ENCODE assay signal across 8 cellular contexts in the genomic region with DNA sequence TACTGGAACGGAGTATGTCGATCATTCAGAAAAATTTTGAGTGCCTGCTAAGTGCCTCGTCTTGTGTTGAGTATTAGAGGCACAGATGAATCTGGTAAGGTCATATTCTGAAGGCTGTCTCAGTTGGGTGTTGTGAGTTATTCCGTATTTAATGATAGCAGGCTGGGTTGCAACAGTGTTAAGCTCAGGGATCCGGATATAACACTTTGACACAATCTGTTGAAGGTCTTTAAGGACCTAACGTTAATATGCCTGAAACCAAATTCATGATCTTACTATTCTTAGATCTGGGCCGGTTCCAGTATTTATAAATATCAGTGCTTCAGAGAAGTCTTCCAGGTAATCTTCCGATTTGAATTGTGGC. TPM values are rescaled to one million over a fixed set of nuclear protein-coding genes. Genes with fewer than 3 reads are reported as not detected.
DNase-seq lines count a peak whose midpoint lies in the region; ATAC-seq, FAIRE-seq and TF ChIP-seq lines count a peak whose summit lies in the region.

No MANE protein-coding gene starts in this region.

- H3K36me3 ChIP-seq in ascending aorta = peaks cover 17 to 31% of the 10 kb centered on the region in 2 donors
- peaks cover 2 to 37% of the 10 kb centered on the region in 2 donors for H3K36me3 ChIP-seq in left lung
- H3K36me3 ChIP-seq in thymus (ENCODE audit: control insufficient read depth, insufficient read depth) = peaks cover 20% of the 10 kb centered on the region

- intact Hi-C loops in ascending aorta (cut with DNase I) = loop anchor here (1.0 to 10.0 kb wide), 6 partner anchors 39 to 520 kb away; partner anchors contain the start of genes BTF3L4, CC2D1B, COA7 and ECHDC2
- intact Hi-C loops in left lung (cut with DNase I) = no loop called here

- POLR2A ChIA-PET in activated CD4-positive, alpha-beta T cell treated with anti-CD3 and anti-CD28 coated beads, Interleukin-2, amount 10 ng/mL, durations not matched to agents 7 days and 5 days (lab: Charles Lee) = interaction anchor here (0.6 to 1.6 kb wide), 3 partner anchors 20 to 149 kb away, joined by 3 to 9 read pairs (median 3); partner anchors contain the start of gene TUT4

- CTCF ChIA-PET in activated CD4-positive, alpha-beta T cell treated with anti-CD3 and anti-CD28 coated beads, Interleukin-2, amount 10 ng/mL, durations not matched to agents 7 days and 5 days (lab: Charles Lee) = interaction anchor here (0.6 to 2.7 kb wide), 15 partner anchors 9 to 605 kb away, joined by 3 to 13 read pairs (median 4); partner anchors contain the start of gene CC2D1B

- H3K4me3 ChIP-seq in ascending aorta (peak overlapping the region; percentile 87 to 91), left lung (peak overlapping the region; percentile 93 to 95), thymus (ENCODE audit: low read length) (peak overlapping the region; percentile 81)

- no peaks in the 10 kb centered on the region for H3K27me3 ChIP-seq in ascending aorta
- no peaks in the 10 kb centered on the region for H3K27me3 ChIP-seq in left lung
- no peaks in the 10 kb centered on the region for H3K27me3 ChIP-seq in thymus (ENCODE audit: control insufficient read depth, insufficient read depth)

- TF ChIP-seq POLR2A in H54 (IDR thresholded peaks at IDR 0.05; ENCODE audit: low read depth, low read length) = no peak

- peaks cover 10 to 15% of the 10 kb centered on the region in 2 donors for H3K4me1 ChIP-seq in ascending aorta
- H3K4me1 ChIP-seq in left lung = peaks cover 14 to 33% of the 10 kb centered on the region in 2 donors
- H3K4me1 ChIP-seq in thymus (ENCODE audit: control insufficient read depth, insufficient read depth, low read length) = peaks cover 9% of the 10 kb centered on the region

- H3K27me3 Mint-ChIP-seq in activated CD4-positive, alpha-beta T cell treated with anti-CD3 and anti-CD28 coated beads, Interleukin-2, amount 10 ng/mL, durations not matched to agents 7 days and 5 days = no peaks in the 10 kb centered on the region

- ATAC-seq in left lung = no peak

- no peak for DNase-seq in activated CD4-positive, alpha-beta T cell treated with anti-CD3 and anti-CD28 coated beads, Interleukin-2, amount 10 ng/mL, durations not matched to agents 7 days and 5 days
- DNase-seq in activated CD4-positive, alpha-beta T cell treated with anti-CD3 and anti-CD28 coated beads, Interleukin-2, amount 50 U/mL, for 48 hours = no peak
- DNase-seq in ascending aorta (ENCODE audit: low spot score in 2 of 2) = no peak
- DNase-seq in left lung = no peak
- no peak for DNase-seq in H54 (ENCODE audit: insufficient read length, low spot score)
- no peak for DNase-seq in DMS53 (lab: John Stamatoyannopoulos, UW)
- DNase-seq in AG08396 (ENCODE audit: low spot score) = no peak

- FAIRE-seq in H54 (lab: Jason Lieb, UNC) = no peak

- H3K4me3 Mint-ChIP-seq in activated CD4-positive, alpha-beta T cell treated with anti-CD3 and anti-CD28 coated beads, Interleukin-2, amount 10 ng/mL, durations not matched to agents 7 days and 5 days = peak overlapping the region; percentile 99

- peaks cover 56% of the 10 kb centered on the region for H3K36me3 Mint-ChIP-seq in activated CD4-positive, alpha-beta T cell treated with anti-CD3 and anti-CD28 coated beads, Interleukin-2, amount 10 ng/mL, durations not matched to agents 7 days and 5 days (ENCODE audit: low read depth)

- 3% methylated on average over 8 of the region's 8 CpGs for WGBS in thymus

- H3K4me1 Mint-ChIP-seq in activated CD4-positive, alpha-beta T cell treated with anti-CD3 and anti-CD28 coated beads, Interleukin-2, amount 10 ng/mL, durations not matched to agents 7 days and 5 days = peaks cover 60% of the 10 kb centered on the region

- no peaks in the 10 kb centered on the region for H3K9me3 Mint-ChIP-seq in activated CD4-positive, alpha-beta T cell treated with anti-CD3 and anti-CD28 coated beads, Interleukin-2, amount 10 ng/mL, durations not matched to agents 7 days and 5 days

- H3K9me3 ChIP-seq in ascending aorta (no peaks in the 10 kb centered on the region), left lung (no peaks in the 10 kb centered on the region), thymus (ENCODE audit: control insufficient read depth) (no peaks in the 10 kb centered on the region)

- peak overlapping the region; percentile 85 to 96 for H3K27ac ChIP-seq in ascending aorta
- H3K27ac ChIP-seq in left lung = peak overlapping the region; percentile 89 to 93
- peak overlapping the region; percentile 96 for H3K27ac ChIP-seq in thymus (ENCODE audit: low read depth)

- peak overlapping the region; percentile 99 for H3K27ac Mint-ChIP-seq in activated CD4-positive, alpha-beta T cell treated with anti-CD3 and anti-CD28 coated beads, Interleukin-2, amount 10 ng/mL, durations not matched to agents 7 days and 5 days

- TF ChIP-seq CTCF in ascending aorta (IDR thresholded peaks at IDR 0.05) (no peak), left lung (IDR thresholded peaks at IDR 0.05) (no peak)

RNA-seq across cellular contexts. Expression of gene PRPF38A, which starts 0.6 kb away (rescaled TPM):
- total RNA-seq in activated CD4-positive, alpha-beta T cell treated with anti-CD3 and anti-CD28 coated beads, Interleukin-2, amount 10 ng/mL, durations not matched to agents 7 days and 5 days = 100 to 1,000 TPM in 1 of 2 experiments, 10 to 100 TPM in 1; 98.1 to 103 TPM
- total RNA-seq in ascending aorta (20.3 TPM), left lung (10 to 100 TPM; 31.3 to 36.6 TPM)
- 25.4 TPM for polyA plus RNA-seq in thymus

RNA-seq across cellular contexts. Expression of gene ORC1, which starts 0.7 kb away (rescaled TPM):
- 10 to 100 TPM; 30.3 to 36.7 TPM for total RNA-seq in activated CD4-positive, alpha-beta T cell treated with anti-CD3 and anti-CD28 coated beads, Interleukin-2, amount 10 ng/mL, durations not matched to agents 7 days and 5 days
- total RNA-seq in ascending aorta (not detected), left lung (1 to 10 TPM; 2.3 to 4.7 TPM)
- 0.96 TPM for polyA plus RNA-seq in thymus

RNA-seq across cellular contexts. Expression of gene CC2D1B, which starts 39.0 kb away (rescaled TPM):
- 10 to 100 TPM; 58.8 to 60.1 TPM for total RNA-seq in activated CD4-positive, alpha-beta T cell treated with anti-CD3 and anti-CD28 coated beads, Interleukin-2, amount 10 ng/mL, durations not matched to agents 7 days and 5 days
- total RNA-seq in ascending aorta = 45.4 TPM
- 10 to 100 TPM; 45.1 to 49.1 TPM for total RNA-seq in left lung
- polyA plus RNA-seq in thymus = 36.4 TPM

Comparison
In these comparisons a context has a peak if more than half of its experiments do, and no peak if none do; other contexts are left out.
1. RNA of gene ORC1, which starts 0.7 kb away (total RNA-seq): 30.3 to 36.7 TPM in activated CD4-positive, alpha-beta T cell treated with anti-CD3 and anti-CD28 coated beads, Interleukin-2, amount 10 ng/mL, durations not matched to agents 7 days and 5 days; 2.3 to 4.7 TPM in left lung and not detected in ascending aorta (single experiment); every median in the first group is over 4 times any median in the second.
2. Peak in every context shown above with its lines, with median percentiles within 50 percentile points of each other: H3K27ac ChIP-seq and H3K4me3 ChIP-seq.